Comparison of ENCODE assay signal across 13 cellular contexts in genomic region chr16:2841606-2842339, GRCh38. TPM values are rescaled to one million over a fixed set of nuclear protein-coding genes. Genes with fewer than 3 reads are reported as not detected.
DNase-seq lines count a peak whose midpoint lies in the region; ATAC-seq and TF ChIP-seq lines count a peak whose summit lies in the region.
"Had no signal": no experiment of that assay in that cellular context is flagged by ENCODE, and none has a peak within 500 bp of the region (broad histone marks: within the 10 kb centered on the region; RNA-seq: fewer than 3 reads in every experiment).

No MANE protein-coding gene starts in this region.

- no peaks in the 10 kb centered on the region for H3K27me3 Mint-ChIP-seq in activated naive CD8-positive, alpha-beta T cell treated with anti-CD3 and anti-CD28 coated beads for 36 hours
- peaks cover 0 to 8% (median 6%) of the 10 kb centered on the region in 5 donors for H3K27me3 Mint-ChIP-seq in naive thymus-derived CD8-positive, alpha-beta T cell

- POLR2A ChIA-PET in naive thymus-derived CD8-positive, alpha-beta T cell (lab: Charles Lee) = interaction anchor here (1.1 to 1.4 kb wide), 2 partner anchors 26 to 64 kb away, joined by 5 to 9 read pairs; no protein-coding TSS in a partner anchor

- peak overlapping the region; percentile 83 for H3K4me3 Mint-ChIP-seq in activated naive CD8-positive, alpha-beta T cell treated with anti-CD3 and anti-CD28 coated beads for 36 hours
- peak overlapping the region in 7 of 10 donors; percentile 52 to 79 (median 62) for H3K4me3 Mint-ChIP-seq in naive thymus-derived CD8-positive, alpha-beta T cell

- no peak for TF ChIP-seq CTCF in heart right ventricle (IDR thresholded peaks at IDR 0.05)
- no peak for TF ChIP-seq CTCF in upper lobe of right lung (IDR thresholded peaks at IDR 0.05)
- TF ChIP-seq CTCF in GM13977 (IDR thresholded peaks at IDR 0.05; ENCODE audit: extremely low read depth, insufficient read depth, missing control alignments) = no peak

- H3K36me3 ChIP-seq in heart right ventricle (no peaks in the 10 kb centered on the region), upper lobe of right lung (no peaks in the 10 kb centered on the region)
- H3K36me3 ChIP-seq: thyroid gland had no signal

- H3K27ac Mint-ChIP-seq in activated naive CD8-positive, alpha-beta T cell treated with anti-CD3 and anti-CD28 coated beads for 36 hours = peak overlapping the region; percentile 87
- H3K27ac Mint-ChIP-seq in naive thymus-derived CD8-positive, alpha-beta T cell = peak overlapping the region; percentile 81 to 96 (median 94)

- peak overlapping the region in 7 of 10 donors; percentile 23 to 70 (median 35) for H3K27ac ChIP-seq in heart right ventricle
- peak overlapping the region; percentile 24 for H3K27ac ChIP-seq in upper lobe of right lung
- H3K27ac ChIP-seq: KMS-11 had no signal

- peaks cover 3% of the 10 kb centered on the region for H3K9me3 Mint-ChIP-seq in activated naive CD8-positive, alpha-beta T cell treated with anti-CD3 and anti-CD28 coated beads for 36 hours
- no peaks in the 10 kb centered on the region for H3K9me3 Mint-ChIP-seq in naive thymus-derived CD8-positive, alpha-beta T cell

- H3K36me3 Mint-ChIP-seq in activated naive CD8-positive, alpha-beta T cell treated with anti-CD3 and anti-CD28 coated beads for 36 hours = peaks cover 5% of the 10 kb centered on the region
- H3K36me3 Mint-ChIP-seq in naive thymus-derived CD8-positive, alpha-beta T cell = no peaks in the 10 kb centered on the region

- peaks cover 30% of the 10 kb centered on the region for H3K4me1 Mint-ChIP-seq in activated naive CD8-positive, alpha-beta T cell treated with anti-CD3 and anti-CD28 coated beads for 36 hours
- H3K4me1 Mint-ChIP-seq in naive thymus-derived CD8-positive, alpha-beta T cell = peaks cover 16 to 64% (median 58%) of the 10 kb centered on the region in 4 donors

- H3K27me3 ChIP-seq in heart right ventricle (peaks cover 0 to 13% (median 0%) of the 10 kb centered on the region in 7 donors), upper lobe of right lung (peaks cover 3% of the 10 kb centered on the region)
- H3K27me3 ChIP-seq: thyroid gland had no signal

- intact Hi-C loops in heart right ventricle (cut with DNase I) = loop anchor here in 1 of 10 donors (2.0 kb wide), 1 partner anchor 25 kb away; no protein-coding TSS in a partner anchor
- intact Hi-C loops in left cardiac atrium (cut with DNase I) = no loop called here
- intact Hi-C loops in upper lobe of right lung (cut with DNase I) = no loop called here

- H3K4me1 ChIP-seq in heart right ventricle (peaks cover 7 to 31% (median 13%) of the 10 kb centered on the region in 9 donors), upper lobe of right lung (peaks cover 8% of the 10 kb centered on the region)

- DNase-seq in heart right ventricle = no peak
- no peak for DNase-seq in left cardiac atrium
- no peak for DNase-seq in activated naive CD8-positive, alpha-beta T cell treated with anti-CD3 and anti-CD28 coated beads for 36 hours
- no peak for DNase-seq in naive thymus-derived CD8-positive, alpha-beta T cell
- peak; percentile 57 for DNase-seq in upper lobe of right lung
- no peak for DNase-seq in mesenteric fat pad (ENCODE audit: low spot score)
- no peak for DNase-seq in GM13977 (ENCODE audit: low spot score)
- DNase-seq: NCI-H2029 had no signal

- in situ Hi-C loops in GM13977 (cut with MboI; ENCODE audit: low pct_unique_long_range_greater_than_20kb, low sequenced_read_pairs, unreplicated experiment) = no loop called here

- H3K4me3 ChIP-seq in heart right ventricle (peak overlapping the region in 8 of 10 donors; percentile 2 to 30 (median 20)), upper lobe of right lung (no peak overlapping the region)
- H3K4me3 ChIP-seq: thyroid gland had no signal

- ATAC-seq in heart right ventricle (peak in 4 of 8 donors; percentile 8 to 61 (median 18)), left cardiac atrium (no peak), upper lobe of right lung (no peak), GM21576 (IDR thresholded peaks at IDR 0.05; ENCODE audit: unreplicated experiment) (no peak)
- ATAC-seq in naive thymus-derived CD8-positive, alpha-beta T cell = no peak

- H3K9me3 ChIP-seq in heart right ventricle (no peaks in the 10 kb centered on the region), upper lobe of right lung (no peaks in the 10 kb centered on the region)
- H3K9me3 ChIP-seq: thyroid gland had no signal

- WGBS in heart right ventricle, 2 donors = 80 to 81% methylated on average over 18 of the region's 18 CpGs

RNA-seq across cellular contexts. Expression of gene ZG16B, which starts 11.7 kb away (rescaled TPM):
- total RNA-seq in heart right ventricle (under 1 TPM in 2 of 10 donors, not detected in 8; 0.44 to 0.88 TPM), left cardiac atrium (under 1 TPM in 1 of 2 donors, not detected in 1; 0.27 TPM), upper lobe of right lung (not detected), mesenteric fat pad (not detected)
- under 1 TPM in 1 of 2 donors, not detected in 1; 0.07 TPM for polyA plus RNA-seq in heart right ventricle
- 1 to 10 TPM; 1.1 to 1.6 TPM for total RNA-seq in activated naive CD8-positive, alpha-beta T cell treated with anti-CD3 and anti-CD28 coated beads for 36 hours
- total RNA-seq in naive thymus-derived CD8-positive, alpha-beta T cell = not detected
- not detected for polyA plus RNA-seq in naive thymus-derived CD8-positive, alpha-beta T cell
- total RNA-seq: thyroid gland had no signal

RNA-seq across cellular contexts. Expression of gene PRSS22, which starts 16.2 kb away (rescaled TPM):
- total RNA-seq in heart right ventricle (under 1 TPM in 1 of 10 donors, not detected in 9; 0.21 TPM), left cardiac atrium (not detected), upper lobe of right lung (15.2 TPM), mesenteric fat pad (not detected)
- not detected for polyA plus RNA-seq in heart right ventricle
- not detected for total RNA-seq in activated naive CD8-positive, alpha-beta T cell treated with anti-CD3 and anti-CD28 coated beads for 36 hours
- total RNA-seq in naive thymus-derived CD8-positive, alpha-beta T cell = not detected
- not detected for polyA plus RNA-seq in naive thymus-derived CD8-positive, alpha-beta T cell

RNA-seq across cellular contexts. Expression of gene PRSS21, which starts 24.7 kb away (rescaled TPM):
- total RNA-seq in heart right ventricle (under 1 TPM in 1 of 10 donors, not detected in 9; 0.20 TPM), left cardiac atrium (not detected), upper lobe of right lung (17.1 TPM), mesenteric fat pad (not detected)
- polyA plus RNA-seq in heart right ventricle = not detected
- total RNA-seq in activated naive CD8-positive, alpha-beta T cell treated with anti-CD3 and anti-CD28 coated beads for 36 hours = 10 to 100 TPM; 11.2 to 13.1 TPM
- 1 to 10 TPM; 2.0 to 2.9 TPM for total RNA-seq in naive thymus-derived CD8-positive, alpha-beta T cell
- polyA plus RNA-seq in naive thymus-derived CD8-positive, alpha-beta T cell = 10 to 100 TPM in 1 of 3 donors, 1 to 10 TPM in 2; 1.5 to 14.7 (median 3.2) TPM

RNA-seq across cellular contexts. Expression of gene FLYWCH2, which starts 41.2 kb away (rescaled TPM):
- total RNA-seq in heart right ventricle = 10 to 100 TPM; 18.1 to 28.9 (median 21.9) TPM
- 10 to 100 TPM; 36.8 to 65.7 TPM for polyA plus RNA-seq in heart right ventricle
- total RNA-seq in left cardiac atrium = 10 to 100 TPM; 27.1 to 29.1 TPM
- 10 to 100 TPM; 18.0 to 18.3 TPM for total RNA-seq in activated naive CD8-positive, alpha-beta T cell treated with anti-CD3 and anti-CD28 coated beads for 36 hours
- total RNA-seq in naive thymus-derived CD8-positive, alpha-beta T cell = 10 to 100 TPM; 22.2 to 26.0 TPM
- 10 to 100 TPM; 18.0 to 28.8 (median 26.5) TPM for polyA plus RNA-seq in naive thymus-derived CD8-positive, alpha-beta T cell
- 29.0 TPM for total RNA-seq in upper lobe of right lung
- total RNA-seq in mesenteric fat pad = 21.5 TPM

RNA-seq across cellular contexts. Expression of gene PRSS41, which starts 43.5 kb away (rescaled TPM):
- total RNA-seq in heart right ventricle (not detected), left cardiac atrium (not detected), upper lobe of right lung (not detected), mesenteric fat pad (not detected)
- not detected for polyA plus RNA-seq in heart right ventricle
- not detected for total RNA-seq in activated naive CD8-positive, alpha-beta T cell treated with anti-CD3 and anti-CD28 coated beads for 36 hours
- not detected for total RNA-seq in naive thymus-derived CD8-positive, alpha-beta T cell
- not detected for polyA plus RNA-seq in naive thymus-derived CD8-positive, alpha-beta T cell
- total RNA-seq: esophagus mucosa, thyroid gland had no signal
- polyA plus RNA-seq: keratinocyte had no signal

Comparison
In these comparisons a context has a peak if more than half of its experiments do, and no peak if none do; other contexts are left out.
1. RNA of gene PRSS22, which starts 16.2 kb away (total RNA-seq): 15.2 TPM in upper lobe of right lung (single experiment); not detected in left cardiac atrium, 0.21 TPM in heart right ventricle, not detected in activated naive CD8-positive, alpha-beta T cell treated with anti-CD3 and anti-CD28 coated beads for 36 hours, not detected in naive thymus-derived CD8-positive, alpha-beta T cell and not detected in mesenteric fat pad (single experiment); every median in the first group is over 10 times any median in the second.